Comparison of ENCODE assay signal across 15 cellular contexts in the genomic region with DNA sequence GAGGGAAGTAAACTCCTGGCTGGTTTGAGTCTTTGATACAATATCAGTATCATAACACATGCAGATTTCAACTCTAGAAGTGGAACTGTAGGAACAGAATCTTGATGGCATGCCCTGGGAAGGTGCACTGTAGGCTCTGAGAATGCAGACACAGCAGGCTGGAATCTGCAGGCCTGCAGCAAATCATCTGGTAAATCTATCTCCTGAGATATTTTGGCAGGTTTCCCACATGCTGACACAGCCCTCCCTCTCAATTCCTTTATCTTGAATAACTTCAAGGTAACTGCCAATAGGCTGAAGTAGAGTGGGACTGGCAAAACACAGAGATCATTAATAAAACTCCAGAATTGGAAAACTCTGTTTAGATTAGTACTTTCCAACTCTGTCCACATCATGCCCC.
"Had no signal": no experiment of that assay in that cellular context is flagged by ENCODE, and none has a peak within 500 bp of the region (broad histone marks: within the 10 kb centered on the region; RNA-seq: fewer than 3 reads in every experiment).

No MANE protein-coding gene starts in this region.

- H3K79me2 ChIP-seq: hepatocyte had no signal

- H3K27ac ChIP-seq: hepatocyte, skin epidermis, stomach, thoracic aorta, uterus had no signal

- DNase-seq: activated CD4-positive, alpha-beta T cell treated with anti-CD3 and anti-CD28 coated beads for 48 hours; activated CD8-positive, alpha-beta memory T cell treated with anti-CD3 and anti-CD28 coated beads for 24 hours; activated naive CD4-positive, alpha-beta T cell treated with anti-CD3 and anti-CD28 coated beads for 36 hours; stimulated activated CD4-positive, alpha-beta T cell treated with anti-CD3 and anti-CD28 coated beads, Interleukin-4, amount 100 ng/mL, for 4 hours; stomach; uterus had no signal

- H3K27ac Mint-ChIP-seq: activated naive CD4-positive, alpha-beta T cell treated with anti-CD3 and anti-CD28 coated beads for 36 hours; memory B cell; natural killer cell treated with Interleukin-12 subunit alpha and Interleukin-12 subunit beta and Interleukin-15 and Interleukin-18, amount 100 ng/mL, for 72 hours; T-helper 1 cell treated with Interleukin-12 subunit alpha and Interleukin-12 subunit beta and Interleukin-4 antibody, amounts not matched to agents 30 μg/mL and 1 μg/mL, for 36 hours; WTC11 had no signal

- H3K36me3 ChIP-seq: stomach, thoracic aorta, uterus had no signal

- H3K4me3 ChIP-seq: hepatocyte, skin epidermis, stomach, thoracic aorta, uterus had no signal

- FAIRE-seq: colon, frontal cortex had no signal

- H3K9me3 ChIP-seq: stomach, thoracic aorta, uterus had no signal

- H3K4me2 ChIP-seq: hepatocyte had no signal

- H3K4me3 Mint-ChIP-seq: activated naive CD4-positive, alpha-beta T cell treated with anti-CD3 and anti-CD28 coated beads for 36 hours; memory B cell; natural killer cell treated with Interleukin-12 subunit alpha and Interleukin-12 subunit beta and Interleukin-15 and Interleukin-18, amount 100 ng/mL, for 72 hours; T-helper 1 cell treated with Interleukin-12 subunit alpha and Interleukin-12 subunit beta and Interleukin-4 antibody, amounts not matched to agents 30 μg/mL and 1 μg/mL, for 36 hours; WTC11 had no signal

- H3K4me1 Mint-ChIP-seq: memory B cell had no signal

- H3K9me3 Mint-ChIP-seq: activated naive CD4-positive, alpha-beta T cell treated with anti-CD3 and anti-CD28 coated beads for 36 hours; T-helper 1 cell treated with Interleukin-12 subunit alpha and Interleukin-12 subunit beta and Interleukin-4 antibody, amounts not matched to agents 30 μg/mL and 1 μg/mL, for 36 hours had no signal

- H3K36me3 Mint-ChIP-seq: memory B cell; natural killer cell treated with Interleukin-12 subunit alpha and Interleukin-12 subunit beta and Interleukin-15 and Interleukin-18, amount 100 ng/mL, for 72 hours had no signal

- H3K27me3 Mint-ChIP-seq: memory B cell; natural killer cell treated with Interleukin-12 subunit alpha and Interleukin-12 subunit beta and Interleukin-15 and Interleukin-18, amount 100 ng/mL, for 72 hours had no signal

- H3K4me1 ChIP-seq: stomach, uterus had no signal

- H2AFZ ChIP-seq: hepatocyte had no signal

- H3K27me3 ChIP-seq: hepatocyte, stomach, uterus had no signal
